8 cellular contexts compared by ENCODE assay signal in the genomic region with DNA sequence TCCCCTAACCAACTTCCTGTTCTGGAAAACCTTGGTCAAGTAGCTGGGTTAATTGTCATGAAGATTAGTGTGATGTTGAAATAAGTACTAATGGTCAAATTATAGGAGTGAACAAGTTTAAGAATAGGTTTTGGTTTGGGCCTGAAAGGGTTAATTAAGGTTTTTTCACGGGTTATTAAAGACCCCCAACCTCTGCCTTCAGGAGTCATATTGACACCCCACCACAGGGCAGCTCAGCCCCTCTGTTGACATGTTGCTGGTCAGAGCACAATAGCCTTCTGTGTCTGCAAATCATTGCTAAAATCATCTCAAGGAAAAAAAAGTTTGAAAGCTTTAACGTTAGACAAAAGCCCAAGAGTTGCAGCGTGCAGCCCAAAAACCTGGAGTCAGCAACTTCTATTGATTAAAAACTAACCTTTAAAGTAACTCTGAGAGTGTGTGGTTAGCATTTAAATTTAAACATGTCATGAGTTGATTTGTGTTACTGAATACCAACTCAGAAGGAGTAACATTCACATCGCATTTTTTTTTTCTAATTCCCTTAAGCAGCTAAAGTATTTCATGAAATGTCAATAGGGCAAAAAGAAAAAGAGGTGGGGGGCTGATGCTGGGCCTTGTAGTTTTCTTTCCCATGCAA.
A peak's percentile ranks its signal among the peaks of the same experiment; 100 is the strongest.
DNase-seq lines count a peak whose midpoint lies in the region; ATAC-seq and TF ChIP-seq lines count a peak whose summit lies in the region.

No MANE protein-coding gene starts in this region.

- peak overlapping the region; percentile 24 for H3K4me2 ChIP-seq in DOHH2 (ENCODE audit: low read length)

- 18 to 19% methylated on average over 4 of the region's 4 CpGs for WGBS in testis, 2 donors

- no peaks in the 10 kb centered on the region for H3K9me3 ChIP-seq in DOHH2 (ENCODE audit: control insufficient read depth, insufficient read depth, low read length)
- no peaks in the 10 kb centered on the region for H3K9me3 ChIP-seq in CD4-positive, alpha-beta memory T cell (ENCODE audit: control insufficient read depth in 1 of 2, low read length in 2 of 2)
- no peaks in the 10 kb centered on the region for H3K9me3 ChIP-seq in testis

- TF ChIP-seq CTCF in DOHH2 (IDR thresholded peaks at IDR 0.05; ENCODE audit: low read depth, low read length, poor library complexity, severe bottlenecking): no peak
- no peak for TF ChIP-seq CTCF in testis (IDR thresholded peaks at IDR 0.05)

- no peaks in the 10 kb centered on the region for H3F3A ChIP-seq in DOHH2 (ENCODE audit: control insufficient read depth, insufficient read depth)

- H3K9me3 Mint-ChIP-seq in activated CD4-positive, alpha-beta memory T cell treated with anti-CD3 and anti-CD28 coated beads for 36 hours: no peaks in the 10 kb centered on the region
- no peaks in the 10 kb centered on the region for H3K9me3 Mint-ChIP-seq in CD4-positive, alpha-beta memory T cell

- H3K27ac ChIP-seq in DOHH2 (ENCODE audit: low read depth, low read length) (no peak overlapping the region), testis (peak overlapping the region in 1 of 2 donors; percentile 69)
- no peak overlapping the region for H3K27ac ChIP-seq in CD4-positive, alpha-beta memory T cell (ENCODE audit: low read depth, low read length)

- H3K27me3 ChIP-seq in DOHH2 (ENCODE audit: control insufficient read depth, low read length): no peaks in the 10 kb centered on the region
- no peaks in the 10 kb centered on the region for H3K27me3 ChIP-seq in CD4-positive, alpha-beta memory T cell (ENCODE audit: insufficient read depth, low read length)
- no peaks in the 10 kb centered on the region for H3K27me3 ChIP-seq in testis

- H3K4me3 ChIP-seq in DOHH2 (ENCODE audit: low read length): no peak overlapping the region
- no peak overlapping the region for H3K4me3 ChIP-seq in CD4-positive, alpha-beta memory T cell (ENCODE audit: low read length in 2 of 2)
- H3K4me3 ChIP-seq in testis: no peak overlapping the region

- POLR2A ChIA-PET in activated CD4-positive, alpha-beta memory T cell treated with anti-CD3 and anti-CD28 coated beads for 36 hours (lab: Charles Lee): interaction anchor here (0.7 kb wide), 1 partner anchor 267 kb away, joined by 3 read pairs; no protein-coding TSS in a partner anchor
- POLR2A ChIA-PET in CD4-positive, alpha-beta memory T cell (lab: Charles Lee; ENCODE audit: partially characterized antibody): no interaction called here

- H3K36me3 ChIP-seq in DOHH2 (ENCODE audit: control insufficient read depth, low read length) (peaks cover 9% of the 10 kb centered on the region), testis (ENCODE audit: low read depth, missing control alignments) (no peaks in the 10 kb centered on the region)
- no peaks in the 10 kb centered on the region for H3K36me3 ChIP-seq in CD4-positive, alpha-beta memory T cell (ENCODE audit: insufficient read depth, low read length)

- H3K4me3 Mint-ChIP-seq in activated CD4-positive, alpha-beta memory T cell treated with anti-CD3 and anti-CD28 coated beads for 36 hours: no peak overlapping the region
- H3K4me3 Mint-ChIP-seq in CD4-positive, alpha-beta memory T cell: no peak overlapping the region

- DNase-seq in fibroblast of peridontal ligament (ENCODE audit: extremely low read depth) (peak; percentile 26), renal cortical epithelial cell (ENCODE audit: low read depth) (peak; percentile 68), DMS114 treated with DMSO at 0.1 percent for 48 hours (lab: John Stamatoyannopoulos, UW; ENCODE audit: unreplicated experiment) (no peak), testis (no peak)
- DNase-seq in activated CD4-positive, alpha-beta memory T cell treated with anti-CD3 and anti-CD28 coated beads for 36 hours: no peak
- DNase-seq in CD4-positive, alpha-beta memory T cell: no peak

- peaks cover 13% of the 10 kb centered on the region for H3K4me1 Mint-ChIP-seq in activated CD4-positive, alpha-beta memory T cell treated with anti-CD3 and anti-CD28 coated beads for 36 hours (ENCODE audit: low read depth)
- peaks cover 5 to 7% (median 5%) of the 10 kb centered on the region in 4 donors for H3K4me1 Mint-ChIP-seq in CD4-positive, alpha-beta memory T cell

- CTCF ChIA-PET in activated CD4-positive, alpha-beta memory T cell treated with anti-CD3 and anti-CD28 coated beads for 36 hours (lab: Charles Lee): interaction anchor here (0.6 to 3.4 kb wide), 10 partner anchors 28 to 474 kb away, joined by 3 to 34 read pairs (median 4); no protein-coding TSS in a partner anchor
- CTCF ChIA-PET in CD4-positive, alpha-beta memory T cell (lab: Charles Lee; ENCODE audit: partially characterized antibody): interaction anchor here (0.6 to 4.6 kb wide), 6 partner anchors 400 to 1505 kb away, joined by 3 to 44 read pairs (median 5); no protein-coding TSS in a partner anchor

- H3K27ac Mint-ChIP-seq in activated CD4-positive, alpha-beta memory T cell treated with anti-CD3 and anti-CD28 coated beads for 36 hours: no peak overlapping the region
- H3K27ac Mint-ChIP-seq in CD4-positive, alpha-beta memory T cell: peak overlapping the region in 3 of 7 donors; percentile 21 to 91 (median 32)

- H3K9me2 ChIP-seq in DOHH2 (replicated peaks; ENCODE audit: control insufficient read depth, low read length): no peaks in the 10 kb centered on the region

- H3K27me3 Mint-ChIP-seq in activated CD4-positive, alpha-beta memory T cell treated with anti-CD3 and anti-CD28 coated beads for 36 hours: no peaks in the 10 kb centered on the region
- H3K27me3 Mint-ChIP-seq in CD4-positive, alpha-beta memory T cell: no peaks in the 10 kb centered on the region

- intact Hi-C loops in activated CD4-positive, alpha-beta memory T cell treated with anti-CD3 and anti-CD28 coated beads for 36 hours (cut with micrococcal nuclease): loop anchor here (2.0 to 10.0 kb wide), 7 partner anchors 118 to 1475 kb away; no protein-coding TSS in a partner anchor
- intact Hi-C loops in CD4-positive, alpha-beta memory T cell (cut with micrococcal nuclease): loop anchor here (2.0 kb wide), 2 partner anchors 482 to 604 kb away; no protein-coding TSS in a partner anchor
- intact Hi-C loops in testis (cut with DNase I; ENCODE audit: low total_unique reads): loop anchor here (5.0 kb wide), 1 partner anchor 400 kb away; no protein-coding TSS in a partner anchor

- no peaks in the 10 kb centered on the region for H4K20me1 ChIP-seq in DOHH2 (ENCODE audit: control insufficient read depth, insufficient read depth, low read depth, low read length)

- H3K36me3 Mint-ChIP-seq in activated CD4-positive, alpha-beta memory T cell treated with anti-CD3 and anti-CD28 coated beads for 36 hours: no peaks in the 10 kb centered on the region
- no peaks in the 10 kb centered on the region for H3K36me3 Mint-ChIP-seq in CD4-positive, alpha-beta memory T cell

- peak; percentile 17 for ATAC-seq in SK-N-SH treated with all-trans-retinoic acid at 6 μM for 48 hours

- H3K4me1 ChIP-seq in DOHH2 (ENCODE audit: control insufficient read depth, low read length) (peaks cover 16% of the 10 kb centered on the region), testis (peaks cover 43% of the 10 kb centered on the region)
- H3K4me1 ChIP-seq in CD4-positive, alpha-beta memory T cell (ENCODE audit: insufficient read depth, low read length): no peaks in the 10 kb centered on the region

- TF ChIP-seq POLR2A in testis (IDR thresholded peaks at IDR 0.05): no peak

- no peaks in the 10 kb centered on the region for H3K79me2 ChIP-seq in DOHH2 (ENCODE audit: control insufficient read depth, low read length)

TF ChIP-seq in SK-N-SH treated with all-trans-retinoic acid at 6 μM for 48 hours, 23 proteins besides CTCF, POLR2A, EP300 and RAD21:
- TF ChIP-seq ZFP30 (CRISPR knock-in tag; IDR thresholded peaks at IDR 0.05) (no peak), PPARA (CRISPR knock-in tag; IDR thresholded peaks at IDR 0.05; ENCODE audit: borderline replicate concordance) (no peak), ZNF8 (CRISPR knock-in tag; IDR thresholded peaks at IDR 0.05) (no peak), ISL1 (CRISPR knock-in tag; IDR thresholded peaks at IDR 0.05) (no peak), CSRNP3 (CRISPR knock-in tag; IDR thresholded peaks at IDR 0.05) (no peak), RARB (CRISPR knock-in tag; IDR thresholded peaks at IDR 0.05) (no peak), ESRRG (CRISPR knock-in tag; IDR thresholded peaks at IDR 0.05) (no peak)

Comparison
In these comparisons a context has a peak if more than half of its experiments do, and no peak if none do; other contexts are left out.
1. DNase-seq: peak in fibroblast of peridontal ligament (single experiment) and renal cortical epithelial cell (single experiment); none in activated CD4-positive, alpha-beta memory T cell treated with anti-CD3 and anti-CD28 coated beads for 36 hours (single experiment), CD4-positive, alpha-beta memory T cell (0 of 5), DMS114 treated with DMSO at 0.1 percent for 48 hours (single experiment) and testis (single experiment).